In the genomic region with DNA sequence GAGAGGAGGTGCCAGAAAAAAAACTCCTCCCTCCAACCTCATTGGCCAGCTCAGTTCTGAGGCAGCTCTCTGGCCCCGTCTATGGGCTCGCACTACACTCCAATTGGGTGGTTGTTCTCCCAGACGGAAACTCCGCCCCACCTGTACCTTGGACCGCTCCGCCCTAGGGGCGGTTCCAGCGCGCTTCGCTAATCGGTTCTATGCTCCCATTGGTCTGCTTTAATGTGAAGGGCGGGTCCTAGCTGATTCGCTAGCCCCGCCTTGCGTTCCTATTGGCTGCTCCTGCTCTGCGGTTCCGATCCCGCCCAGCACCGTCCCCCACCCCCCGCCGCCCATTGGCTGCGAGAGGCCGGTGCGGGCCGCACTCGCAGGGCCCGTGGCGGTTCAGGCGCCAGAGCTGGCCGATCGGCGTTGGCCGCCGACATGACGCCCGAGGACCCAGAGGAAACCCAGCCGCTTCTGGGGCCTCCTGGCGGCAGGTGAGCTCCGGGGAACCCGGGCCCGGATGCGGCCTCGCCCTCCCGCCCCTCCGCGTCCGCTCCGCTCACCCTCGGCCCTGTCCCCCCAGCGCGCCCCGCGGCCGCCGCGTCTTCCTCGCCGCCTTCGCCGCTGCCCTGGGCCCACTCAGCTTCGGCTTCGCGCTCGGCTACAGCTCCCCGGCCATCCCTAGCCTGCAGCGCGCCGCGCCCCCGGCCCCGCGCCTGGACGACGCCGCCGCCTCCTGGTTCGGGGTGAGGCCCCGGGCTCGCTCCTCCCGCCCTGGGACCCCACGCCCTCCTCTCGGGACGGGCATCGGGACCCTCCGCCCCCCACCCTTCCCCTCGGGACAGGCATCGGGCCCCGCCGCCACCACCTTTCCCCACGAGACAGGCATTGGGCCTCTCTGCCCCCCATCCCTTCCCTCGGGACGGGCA, we compare ENCODE assay signal across 8 cellular contexts. TPM values are rescaled to one million over a fixed set of nuclear protein-coding genes. Genes with fewer than 3 reads are reported as not detected.
DNase-seq lines count a peak whose midpoint lies in the region; ATAC-seq and TF ChIP-seq lines count a peak whose summit lies in the region.

A gene with protein sequence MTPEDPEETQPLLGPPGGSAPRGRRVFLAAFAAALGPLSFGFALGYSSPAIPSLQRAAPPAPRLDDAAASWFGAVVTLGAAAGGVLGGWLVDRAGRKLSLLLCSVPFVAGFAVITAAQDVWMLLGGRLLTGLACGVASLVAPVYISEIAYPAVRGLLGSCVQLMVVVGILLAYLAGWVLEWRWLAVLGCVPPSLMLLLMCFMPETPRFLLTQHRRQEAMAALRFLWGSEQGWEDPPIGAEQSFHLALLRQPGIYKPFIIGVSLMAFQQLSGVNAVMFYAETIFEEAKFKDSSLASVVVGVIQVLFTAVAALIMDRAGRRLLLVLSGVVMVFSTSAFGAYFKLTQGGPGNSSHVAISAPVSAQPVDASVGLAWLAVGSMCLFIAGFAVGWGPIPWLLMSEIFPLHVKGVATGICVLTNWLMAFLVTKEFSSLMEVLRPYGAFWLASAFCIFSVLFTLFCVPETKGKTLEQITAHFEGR (plus strand): TSS at position 362 of the 914 bp plus-strand sequence. CDS start 62 bp downstream, at position 424.

- peak within 1 kb of the TSS; percentile 56 to 74 for H3K9ac ChIP-seq in colonic mucosa (ENCODE audit: low read depth in 2 of 2, low read length in 2 of 2)

- intact Hi-C loops in colonic mucosa (cut with DNase I) = loop anchor here (5.0 to 10.0 kb wide), 3 partner anchors 50 to 182 kb away; no protein-coding TSS in a partner anchor

- H3K27me3 ChIP-seq in colonic mucosa = no peaks in the 10 kb centered on the region

- peak within 1 kb of the TSS; percentile 79 for H3K27ac ChIP-seq in colonic mucosa

- peak; percentile 11 for TF ChIP-seq CTCF in colonic mucosa (IDR thresholded peaks at IDR 0.05)

- H3K4me3 ChIP-seq in colonic mucosa = peak within 1 kb of the TSS; percentile 66

- H3K9me3 ChIP-seq in colonic mucosa = no peaks in the 10 kb centered on the region

- DNase-seq in AG08395 (ENCODE audit: low spot score) (peak; percentile 97), NCI-H460 (ENCODE audit: extremely low read depth, low read depth) (peak; percentile 100), colonic mucosa (peak; percentile 99), kidney glomerular epithelial cell (lab: John Stamatoyannopoulos, UW) (peak; percentile 100)
- peak; percentile 94 for DNase-seq in activated CD4-positive, alpha-beta T cell treated with anti-CD3 and anti-CD28 coated beads for 48 hours
- DNase-seq in stimulated activated CD4-positive, alpha-beta T cell treated with anti-CD3 and anti-CD28 coated beads, Interleukin-15, amount 100 ng/mL, for 48 hours (ENCODE audit: low read depth in 2 of 2) = peak; percentile 90

- peak; percentile 96 for ATAC-seq in GM19023 (IDR thresholded peaks at IDR 0.05; ENCODE audit: unreplicated experiment)
- ATAC-seq in HG03196 (IDR thresholded peaks at IDR 0.05; ENCODE audit: unreplicated experiment) = peak; percentile 95

- no peaks in the 10 kb centered on the region for H3K36me3 ChIP-seq in colonic mucosa

- H3K4me1 ChIP-seq in colonic mucosa = peaks cover 4% of the 10 kb centered on the region

RNA-seq across cellular contexts. Expression of the gene that starts here (rescaled TPM):
- 8.0 and 8.6 TPM in 2 replicates for total RNA-seq in NCI-H460 (2014; rRNA removed; shearing (Covaris generic))
- 53.8 and 55.6 TPM in 2 replicates for polyA plus RNA-seq in NCI-H460 (2014; cell fraction: nucleus; rRNA removed)
- total RNA-seq in colonic mucosa = 10 to 100 TPM; 20.4 to 33.6 TPM

Comparison
In these comparisons a context has a peak if more than half of its experiments do, and no peak if none do; other contexts are left out.
1. Peak in every context shown above with its lines: DNase-seq, ATAC-seq, H3K4me3 ChIP-seq and H3K27ac ChIP-seq.